In genomic region chr12:123150273-123150803, GRCh38 we compare ENCODE assay signal across 8 cellular contexts. TPM values are rescaled to one million over a fixed set of nuclear protein-coding genes. Genes with fewer than 3 reads are reported as not detected.
DNase-seq lines count a peak whose midpoint lies in the region; ATAC-seq and TF ChIP-seq lines count a peak whose summit lies in the region.

No MANE protein-coding gene starts in this region.

- peaks cover 0 to 2% (median 2%) of the 10 kb centered on the region in 3 donors for H3K27me3 Mint-ChIP-seq in immature natural killer cell (ENCODE audit: low read depth in 3 of 3)

- TF ChIP-seq CTCF in AG09309 (IDR thresholded peaks at IDR 0.05; ENCODE audit: control insufficient read depth, insufficient read depth, low read depth, low read length, missing control alignments) (no peak), PC-9 (conservative IDR thresholded peaks at IDR 0.05) (no peak), astrocyte of the spinal cord (IDR thresholded peaks at IDR 0.05; ENCODE audit: low read depth, low read length) (no peak)

- POLR2A ChIA-PET in PC-9 (lab: Charles Lee; ENCODE audit: unreplicated experiment), result interaction anchor here (0.8 to 1.0 kb wide), 2 partner anchors 24 to 82 kb away, joined by 3 to 9 read pairs; partner anchors contain the start of gene MPHOSPH9

- H3K9me3 ChIP-seq in PC-9 (ENCODE audit: insufficient read depth, low read depth), result no peaks in the 10 kb centered on the region

- CTCF ChIA-PET in PC-9 (lab: Charles Lee), result interaction anchor here (0.5 kb wide), 1 partner anchor 129 kb away, joined by 3 read pairs; no protein-coding TSS in a partner anchor

- peak overlapping the region; percentile 88 for H3K4me2 ChIP-seq in PC-9

- peaks cover 19% of the 10 kb centered on the region for H3K4me1 ChIP-seq in PC-9 (replicated peaks; ENCODE audit: insufficient read depth)

- H3K36me3 Mint-ChIP-seq in immature natural killer cell, result peaks cover 0 to 3% (median 0%) of the 10 kb centered on the region in 3 donors

- intact Hi-C loops in PC-9 (cut with micrococcal nuclease; ENCODE audit: unreplicated experiment), result loop anchor here (2.0 kb wide), 1 partner anchor 76 kb away; no protein-coding TSS in a partner anchor

- H3K4me3 ChIP-seq in AG09309 (ENCODE audit: control insufficient read depth, low read depth, low read length), result peak overlapping the region; percentile 70
- peak overlapping the region; percentile 75 for H3K4me3 ChIP-seq in PC-9
- peak overlapping the region; percentile 57 for H3K4me3 ChIP-seq in astrocyte of the spinal cord (ENCODE audit: low read depth, low read length)

- no peaks in the 10 kb centered on the region for H3K9me3 Mint-ChIP-seq in immature natural killer cell

- peak overlapping the region; percentile 88 for H2AFZ ChIP-seq in PC-9

- no peak overlapping the region for H3K27ac ChIP-seq in PC-9

- DNase-seq in AG09309 (ENCODE audit: low read depth) (no peak), PC-9 (no peak), astrocyte of the spinal cord (ENCODE audit: low read depth, low spot score) (no peak), immature natural killer cell (peak in 1 of 3 donors; percentile 19), NOMO-1 treated with DMSO at 0.1 percent for 48 hours (lab: John Stamatoyannopoulos, UW; ENCODE audit: unreplicated experiment) (no peak)
- peak; percentile 18 for DNase-seq in stimulated activated CD4-positive, alpha-beta T cell treated with anti-CD3 and anti-CD28 coated beads, Interleukin-1b, Interleukin-23, amount 100 ng/mL, for 48 hours

- H3K27me3 ChIP-seq in PC-9 (ENCODE audit: insufficient read depth, low read depth), result no peaks in the 10 kb centered on the region

- peaks cover 11% of the 10 kb centered on the region; the same call in 1 of the 2 replicates for H3F3A ChIP-seq in PC-9 (ENCODE audit: insufficient read depth, low read depth)

- H3K9me2 ChIP-seq in PC-9 (ENCODE audit: insufficient read depth), result no peaks in the 10 kb centered on the region

- H3K79me2 ChIP-seq in PC-9 (ENCODE audit: low read depth), result peaks cover 34% of the 10 kb centered on the region

- in situ Hi-C loops in astrocyte of the spinal cord (cut with HindIII; ENCODE audit: low sequenced_read_pairs), result no loop called here

- peaks cover 34 to 45% of the 10 kb centered on the region in 2 donors for H3K4me1 Mint-ChIP-seq in immature natural killer cell

- peak; percentile 31 for ATAC-seq in GM21360 (IDR thresholded peaks at IDR 0.05; ENCODE audit: unreplicated experiment)
- ATAC-seq in HG03439 (IDR thresholded peaks at IDR 0.05; ENCODE audit: unreplicated experiment), result no peak

- BruUV-seq in PC-9 (replicated peaks; lab: Mats Ljungman, UMichigan), result no TSS peak

- H4K20me1 ChIP-seq in PC-9 (ENCODE audit: insufficient read depth), result no peaks in the 10 kb centered on the region

- H3K27ac Mint-ChIP-seq in immature natural killer cell, result no peak overlapping the region

- peaks cover 4% of the 10 kb centered on the region; the same call in 1 of the 2 replicates for H3K36me3 ChIP-seq in PC-9 (ENCODE audit: low read depth)

- peak overlapping the region; percentile 70 to 83 (median 81) for H3K4me3 Mint-ChIP-seq in immature natural killer cell

RNA-seq across cellular contexts. Expression of gene PITPNM2, which starts 0.6 kb away (rescaled TPM):
- 16.6 and 21.6 TPM in 2 replicates for total RNA-seq in PC-9 (2021)
- 1 to 10 TPM; 4.7 to 8.6 (median 7.1) TPM for polyA plus RNA-seq in immature natural killer cell
